ENCODE assay signal across 8 cellular contexts in the genomic region with DNA sequence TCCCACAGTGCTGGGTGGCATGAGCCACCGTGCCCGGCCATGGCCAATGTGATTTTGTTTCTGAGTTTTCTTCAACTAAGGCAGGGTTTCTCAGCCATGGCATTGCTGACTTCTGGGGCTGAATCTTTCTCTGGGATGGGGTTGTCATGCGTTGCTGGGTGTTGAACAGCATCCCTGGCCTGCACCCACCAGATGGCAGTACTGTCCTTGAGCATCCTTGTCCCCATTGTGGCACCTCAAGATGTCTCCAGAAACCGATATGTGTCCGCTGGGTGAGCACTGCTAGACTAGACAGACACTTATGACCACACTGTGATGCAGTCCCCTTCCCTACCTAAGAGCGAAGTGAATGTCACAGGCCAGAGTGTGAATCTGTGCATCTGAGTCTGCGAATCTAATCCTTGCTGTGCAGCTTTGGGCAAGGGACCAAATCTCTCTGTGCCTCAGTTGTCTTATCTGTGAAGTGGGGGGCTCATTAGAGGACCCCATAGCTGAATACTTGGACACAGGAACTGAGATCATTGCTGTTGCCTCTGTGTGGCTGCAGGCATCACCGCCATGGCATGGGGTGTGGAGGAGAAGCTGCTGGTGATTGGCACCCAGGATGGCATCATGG. TPM values are rescaled to one million over a fixed set of nuclear protein-coding genes. Genes with fewer than 3 reads are reported as not detected.
A peak's percentile ranks its signal among the peaks of the same experiment; 100 is the strongest.
DNase-seq lines count a peak whose midpoint lies in the region; ATAC-seq, FAIRE-seq and TF ChIP-seq lines count a peak whose summit lies in the region.

No MANE protein-coding gene starts in this region.

- peaks cover 3% of the 10 kb centered on the region for H3K27me3 Mint-ChIP-seq in activated CD4-positive, alpha-beta T cell treated with anti-CD3 and anti-CD28 coated beads, Interleukin-2, amount 10 ng/mL, durations not matched to agents 7 days and 5 days
- H3K27me3 Mint-ChIP-seq in neural crest cell (ENCODE audit: low read depth) = peaks cover 33% of the 10 kb centered on the region

- H3K36me3 Mint-ChIP-seq in activated CD4-positive, alpha-beta T cell treated with anti-CD3 and anti-CD28 coated beads, Interleukin-2, amount 10 ng/mL, durations not matched to agents 7 days and 5 days (ENCODE audit: low read depth) = no peaks in the 10 kb centered on the region
- H3K36me3 Mint-ChIP-seq in neural crest cell (ENCODE audit: low read depth) = no peaks in the 10 kb centered on the region

- ATAC-seq in A549 (peak; percentile 95 to 96), GM21619 (IDR thresholded peaks at IDR 0.05; ENCODE audit: unreplicated experiment) (no peak)

- CTCF ChIA-PET in A549 (lab: Yijun Ruan, JAX) = interaction anchor here (0.6 to 2.6 kb wide), 16 partner anchors 9 to 293 kb away, joined by 3 to 16 read pairs (median 4); a partner anchor contains a TSS
- CTCF ChIA-PET in activated CD4-positive, alpha-beta T cell treated with anti-CD3 and anti-CD28 coated beads, Interleukin-2, amount 10 ng/mL, durations not matched to agents 7 days and 5 days (lab: Charles Lee) = interaction anchor here (0.6 to 1.1 kb wide), 2 partner anchors 10 to 111 kb away, joined by 3 read pairs; no protein-coding TSS in a partner anchor

- 8% methylated on average over 4 of the region's 8 CpGs for WGBS in A549 (ENCODE audit: missing lambda C conversion rate)
- WGBS in sigmoid colon, 2 donors = 75 to 85% methylated on average over 8 of the region's 8 CpGs

- H3K4me2 ChIP-seq in A549 = no peak overlapping the region

- H3K36me3 ChIP-seq in sigmoid colon = no peaks in the 10 kb centered on the region

- peak; percentile 81 to 83 for TF ChIP-seq RAD21 in A549 (conservative IDR thresholded peaks at IDR 0.05 in 1 of 2, IDR thresholded peaks at IDR 0.05 in 1 of 2)

- H3K27ac Mint-ChIP-seq in activated CD4-positive, alpha-beta T cell treated with anti-CD3 and anti-CD28 coated beads, Interleukin-2, amount 10 ng/mL, durations not matched to agents 7 days and 5 days = no peak overlapping the region
- H3K27ac Mint-ChIP-seq in neural crest cell (ENCODE audit: unreplicated experiment) = peak overlapping the region; percentile 50

- intact Hi-C loops in sigmoid colon (cut with DNase I) = loop anchor here (10.0 kb wide), 1 partner anchor 64 kb away; a partner anchor contains a TSS

- no peak for TF ChIP-seq EP300 in A549 (IDR thresholded peaks at IDR 0.05)
- TF ChIP-seq EP300 in sigmoid colon (IDR thresholded peaks at IDR 0.05) = no peak

- no peaks in the 10 kb centered on the region for H3K4me1 ChIP-seq in A549
- H3K4me1 ChIP-seq in sigmoid colon = no peaks in the 10 kb centered on the region

- no peak for FAIRE-seq in A549 (lab: Jason Lieb, UNC)

- DNase-seq in A549 (ENCODE audit: low read depth in 1 of 2, low spot score in 1 of 2) (peak; percentile 75 to 81), GM04504 (ENCODE audit: low read depth) (peak; percentile 36), NCI-H2196 treated with DMSO at 0.1 percent for 48 hours (lab: John Stamatoyannopoulos, UW; ENCODE audit: unreplicated experiment) (peak; percentile 10), epithelial cell of proximal tubule (ENCODE audit: low read depth) (peak; percentile 2), neural crest cell (ENCODE audit: low read depth, low spot score) (peak; percentile 46), sigmoid colon (no peak)
- peak; percentile 51 for DNase-seq in activated CD4-positive, alpha-beta T cell treated with anti-CD3 and anti-CD28 coated beads, Interleukin-2, amount 10 ng/mL, durations not matched to agents 7 days and 5 days

- H3K4me3 Mint-ChIP-seq in activated CD4-positive, alpha-beta T cell treated with anti-CD3 and anti-CD28 coated beads, Interleukin-2, amount 10 ng/mL, durations not matched to agents 7 days and 5 days = no peak overlapping the region
- no peak overlapping the region for H3K4me3 Mint-ChIP-seq in neural crest cell

- TF ChIP-seq CTCF in A549 (IDR thresholded peaks at IDR 0.05) = peak; percentile 58
- peak; percentile 84 for TF ChIP-seq CTCF in epithelial cell of proximal tubule (conservative IDR thresholded peaks at IDR 0.05; ENCODE audit: low read depth, low read length)
- peak; percentile 63 for TF ChIP-seq CTCF in neural crest cell (conservative IDR thresholded peaks at IDR 0.05)
- TF ChIP-seq CTCF in sigmoid colon (IDR thresholded peaks at IDR 0.05) = peak in 1 of 4 experiments; percentile 22

- POLR2A ChIA-PET in A549 (lab: Yijun Ruan, JAX) = no interaction called here
- POLR2A ChIA-PET in activated CD4-positive, alpha-beta T cell treated with anti-CD3 and anti-CD28 coated beads, Interleukin-2, amount 10 ng/mL, durations not matched to agents 7 days and 5 days (lab: Charles Lee) = interaction anchor here (0.5 kb wide), 1 partner anchor 20 kb away, joined by 3 read pairs; no protein-coding TSS in a partner anchor

- no peaks in the 10 kb centered on the region for H3K4me1 Mint-ChIP-seq in activated CD4-positive, alpha-beta T cell treated with anti-CD3 and anti-CD28 coated beads, Interleukin-2, amount 10 ng/mL, durations not matched to agents 7 days and 5 days
- H3K4me1 Mint-ChIP-seq in neural crest cell = no peaks in the 10 kb centered on the region

- peaks cover 0 to 8% (median 0%) of the 10 kb centered on the region in 3 donors for H3K27me3 ChIP-seq in sigmoid colon

- H3K4me3 ChIP-seq in A549 (no peak overlapping the region), epithelial cell of proximal tubule (ENCODE audit: low read depth, low read length) (no peak overlapping the region), sigmoid colon (no peak overlapping the region)

- H3K9me3 Mint-ChIP-seq in activated CD4-positive, alpha-beta T cell treated with anti-CD3 and anti-CD28 coated beads, Interleukin-2, amount 10 ng/mL, durations not matched to agents 7 days and 5 days = no peaks in the 10 kb centered on the region
- H3K9me3 Mint-ChIP-seq in neural crest cell = peaks cover 4% of the 10 kb centered on the region

- H3K27ac ChIP-seq in A549 (no peak overlapping the region), sigmoid colon (no peak overlapping the region)

- H3K9me3 ChIP-seq in A549 = no peaks in the 10 kb centered on the region
- H3K9me3 ChIP-seq in sigmoid colon = no peaks in the 10 kb centered on the region

- no peak for TF ChIP-seq POLR2A in A549 (IDR thresholded peaks at IDR 0.05; ENCODE audit: low read length)
- no peak for TF ChIP-seq POLR2A in sigmoid colon (IDR thresholded peaks at IDR 0.05)

TF ChIP-seq in A549, 52 proteins besides CTCF, POLR2A, EP300 and RAD21:
- no peak for TF ChIP-seq KDM1A (IDR thresholded peaks at IDR 0.05; ENCODE audit: low read depth)
- TF ChIP-seq CBX2 (IDR thresholded peaks at IDR 0.05; ENCODE audit: borderline replicate concordance, low read depth) = no peak
- TF ChIP-seq SMC3 (IDR thresholded peaks at IDR 0.05) = peak; percentile 76
- peak; percentile 99 for TF ChIP-seq RFX5 (IDR thresholded peaks at IDR 0.05)
- TF ChIP-seq EHF (CRISPR knock-in tag; IDR thresholded peaks at IDR 0.05) = no peak

RNA-seq across cellular contexts. Expression of a gene that starts 50.3 kb away (rescaled TPM):
- polyA plus RNA-seq in A549 (2011; rRNA removed) (12.2 and 14.8 TPM in 2 replicates), A549 (2017; fragmentation: RNase III; extraction: RNeasy Plus Mini Kit Qiagen cat#74134 plus additional on column Dnase treatment) (18.9 to 22.4 TPM (median 21.3 TPM) in 3 replicates), sigmoid colon (10 to 100 TPM in 1 of 3 donors, 1 to 10 TPM in 2; 5.1 to 26.1 (median 5.4) TPM)
- polyA plus RNA-seq in A549 (2012; cell fraction: cytosol; rRNA removed) = 18.4 and 22.1 TPM in 2 replicates
- 111 and 139 TPM in 2 replicates for polyA plus RNA-seq in A549 (2012; cell fraction: nucleus; rRNA removed)
- polyA minus RNA-seq in A549 (2011; rRNA and poly(A)+ RNA removed) = 15.0 and 17.5 TPM in 2 replicates
- 10 to 100 TPM; 31.4 to 33.6 TPM for total RNA-seq in activated CD4-positive, alpha-beta T cell treated with anti-CD3 and anti-CD28 coated beads, Interleukin-2, amount 10 ng/mL, durations not matched to agents 7 days and 5 days
- total RNA-seq in epithelial cell of proximal tubule (20.4 and 24.8 TPM in 2 replicates), neural crest cell (59.9 and 64.4 TPM in 2 replicates), sigmoid colon (10 to 100 TPM; 23.9 to 67.3 (median 33.5) TPM)

RNA-seq across cellular contexts. Expression of a gene that starts 59.3 kb away (rescaled TPM):
- polyA plus RNA-seq in A549 (2011; rRNA removed) = 0.01 TPM in 1 of 2 replicates, not detected in the other
- under 0.01 TPM in 1 of 2 replicates, not detected in the other for polyA plus RNA-seq in A549 (2012; cell fraction: cytosol; rRNA removed)
- polyA plus RNA-seq in A549 (2012; cell fraction: nucleus; rRNA removed) = 0.01 TPM in 1 of 2 replicates, not detected in the other
- polyA plus RNA-seq in A549 (2017; fragmentation: RNase III; extraction: RNeasy Plus Mini Kit Qiagen cat#74134 plus additional on column Dnase treatment) = 0.01 TPM in 1 of 3 replicates, not detected in the others
- 0.04 and 0.05 TPM in 2 replicates for polyA minus RNA-seq in A549 (2011; rRNA and poly(A)+ RNA removed)
- total RNA-seq in activated CD4-positive, alpha-beta T cell treated with anti-CD3 and anti-CD28 coated beads, Interleukin-2, amount 10 ng/mL, durations not matched to agents 7 days and 5 days = not detected
- total RNA-seq in epithelial cell of proximal tubule = not detected in 2 replicates
- total RNA-seq in neural crest cell = 0.02 TPM in 1 of 2 replicates, not detected in the other
- under 1 TPM in 1 of 4 donors, not detected in 3; under 0.01 TPM for total RNA-seq in sigmoid colon
- under 1 TPM in 2 of 3 donors, not detected in 1; under 0.01 to 0.07 TPM for polyA plus RNA-seq in sigmoid colon
